ENCODE assay signal across 8 cellular contexts in genomic region chr10:31320598-31321211, GRCh38. TPM values are rescaled to one million over a fixed set of nuclear protein-coding genes. Genes with fewer than 3 reads are reported as not detected.
DNase-seq lines count a peak whose midpoint lies in the region; ATAC-seq and TF ChIP-seq lines count a peak whose summit lies in the region.

No MANE protein-coding gene starts in this region.

- H3K9me3 ChIP-seq in SU-DHL-6 (ENCODE audit: insufficient read depth, low read length) (no peaks in the 10 kb centered on the region), body of pancreas (no peaks in the 10 kb centered on the region), iPS-18a (ENCODE audit: control insufficient read depth, low read depth, low read length) (no peaks in the 10 kb centered on the region), sigmoid colon (no peaks in the 10 kb centered on the region)

- peak overlapping the region; percentile 75 for H2AFZ ChIP-seq in SU-DHL-6 (ENCODE audit: low read depth, low read length, severe bottlenecking)

- H3K4me3 ChIP-seq in SU-DHL-6 (ENCODE audit: insufficient read depth, low read length, poor library complexity, severe bottlenecking) (peak overlapping the region; percentile 76), body of pancreas (peak overlapping the region; percentile 37 to 46), iPS-18a (ENCODE audit: low read length) (peak overlapping the region; percentile 76), sigmoid colon (peak overlapping the region; percentile 78 to 98 (median 88))

- peak; percentile 1 for DNase-seq in SKM-1 treated with dmso at 0.1 percent for 144 hours (lab: John Stamatoyannopoulos, UW; ENCODE audit: unreplicated experiment)
- DNase-seq in SKM-1 (lab: John Stamatoyannopoulos, UW; ENCODE audit: unreplicated experiment): no peak
- peak in 3 of 4 donors; percentile 14 to 48 (median 16) for DNase-seq in body of pancreas
- DNase-seq in sigmoid colon: peak; percentile 85
- DNase-seq in NOMO-1 treated with dmso at 0.1 percent for 144 hours (lab: John Stamatoyannopoulos, UW; ENCODE audit: unreplicated experiment): no peak

- H3K27ac ChIP-seq in SU-DHL-6 (ENCODE audit: low read depth, low read length) (peak overlapping the region; percentile 94), body of pancreas (peak overlapping the region in 3 of 4 donors; percentile 47 to 63 (median 57)), iPS-18a (ENCODE audit: low read length) (no peak overlapping the region), sigmoid colon (peak overlapping the region; percentile 97 to 99 (median 98))

- intact Hi-C loops in body of pancreas (cut with DNase I) (no loop called here), sigmoid colon (cut with DNase I) (loop anchor here (2.0 to 5.0 kb wide), 4 partner anchors 172 to 536 kb away; no protein-coding TSS in a partner anchor)

- TF ChIP-seq CTCF in SU-DHL-6 (IDR thresholded peaks at IDR 0.05; ENCODE audit: insufficient read depth, low read length, poor library complexity, severe bottlenecking) (no peak), body of pancreas (IDR thresholded peaks at IDR 0.05) (peak in 2 of 7 experiments; percentile 7), sigmoid colon (IDR thresholded peaks at IDR 0.05) (peak in 3 of 4 experiments; percentile 8 to 37 (median 25))

- H4K20me1 ChIP-seq in SU-DHL-6 (ENCODE audit: low read depth, low read length): peaks cover 47% of the 10 kb centered on the region

- H3F3A ChIP-seq in SU-DHL-6 (ENCODE audit: insufficient read depth): peaks cover 17% of the 10 kb centered on the region

- TF ChIP-seq EP300 in sigmoid colon (IDR thresholded peaks at IDR 0.05): peak in 1 of 4 donors; percentile 9

- H3K4me1 ChIP-seq in body of pancreas (peaks cover 18% of the 10 kb centered on the region), iPS-18a (ENCODE audit: control insufficient read depth, low read depth, low read length) (peaks cover 7% of the 10 kb centered on the region), sigmoid colon (peaks cover 0 to 48% (median 38%) of the 10 kb centered on the region in 4 donors)

- no peaks in the 10 kb centered on the region for H3K27me3 ChIP-seq in SU-DHL-6 (ENCODE audit: low read length)
- no peaks in the 10 kb centered on the region for H3K27me3 ChIP-seq in body of pancreas
- H3K27me3 ChIP-seq in iPS-18a (ENCODE audit: control insufficient read depth, insufficient read depth, low read length): peaks cover 71% of the 10 kb centered on the region
- H3K27me3 ChIP-seq in sigmoid colon: no peaks in the 10 kb centered on the region

- peaks cover 73% of the 10 kb centered on the region for H3K79me2 ChIP-seq in SU-DHL-6 (ENCODE audit: insufficient read depth, low read length)

- WGBS in body of pancreas, 2 donors: 0 to 2% methylated on average over 24 to 43 of the region's 43 CpGs
- 1% methylated on average over 43 of the region's 43 CpGs for WGBS in sigmoid colon, 2 donors

- peak; percentile 24 for ATAC-seq in HG03571 (IDR thresholded peaks at IDR 0.05; ENCODE audit: unreplicated experiment)
- ATAC-seq in body of pancreas: no peak

- H3K36me3 ChIP-seq in SU-DHL-6 (ENCODE audit: low read length): no peaks in the 10 kb centered on the region; the same call in 1 of the 2 replicates
- no peaks in the 10 kb centered on the region for H3K36me3 ChIP-seq in body of pancreas (replicated peaks in 1 of 2; ENCODE audit: insufficient read depth in 1 of 2, low read depth in 2 of 2)
- H3K36me3 ChIP-seq in iPS-18a (ENCODE audit: control insufficient read depth, low read depth, low read length): no peaks in the 10 kb centered on the region
- H3K36me3 ChIP-seq in sigmoid colon: no peaks in the 10 kb centered on the region

- peak overlapping the region; percentile 96 for H3K9ac ChIP-seq in SU-DHL-6 (ENCODE audit: low read length)
- no peak overlapping the region for H3K9ac ChIP-seq in iPS-18a (ENCODE audit: low read length)

- H3K9me2 ChIP-seq in SU-DHL-6 (replicated peaks; ENCODE audit: insufficient read depth, low read length): no peaks in the 10 kb centered on the region

- TF ChIP-seq POLR2A in body of pancreas (IDR thresholded peaks at IDR 0.05): no peak
- TF ChIP-seq POLR2A in sigmoid colon (IDR thresholded peaks at IDR 0.05): peak; percentile 25 to 68

- peak overlapping the region; percentile 87 for H3K4me2 ChIP-seq in SU-DHL-6 (ENCODE audit: low read depth, low read length, poor library complexity, severe bottlenecking)

RNA-seq across cellular contexts. Expression of gene ZEB1, which starts 1.7 kb away (rescaled TPM):
- 10 to 100 TPM in 1 of 2 donors, 1 to 10 TPM in 1; 9.9 to 21.0 TPM for total RNA-seq in body of pancreas
- 100 to 1,000 TPM; 215 to 255 (median 251) TPM for total RNA-seq in sigmoid colon
- polyA plus RNA-seq in sigmoid colon: 10 to 100 TPM in 2 of 3 donors, 1 to 10 TPM in 1; 5.5 to 16.2 (median 12.2) TPM

Comparison
In these comparisons a context has a peak if more than half of its experiments do, and no peak if none do; other contexts are left out.
1. DNase-seq: peak in SKM-1 treated with dmso at 0.1 percent for 144 hours (single experiment), body of pancreas (3 of 4) and sigmoid colon (single experiment); none in SKM-1 (single experiment) and NOMO-1 treated with dmso at 0.1 percent for 144 hours (single experiment).
2. POLR2A ChIP-seq: peak in sigmoid colon (2 of 2); none in body of pancreas (0 of 3).
3. RNA of gene ZEB1, which starts 1.7 kb away (total RNA-seq): 215 to 255 TPM in sigmoid colon; 9.9 to 21.0 TPM in body of pancreas; every median in the first group is over 4 times any median in the second.
4. Peak in every context shown above with its lines, with median percentiles within 50 percentile points of each other: H3K4me3 ChIP-seq.